Comparison of ENCODE assay signal across 8 cellular contexts in the genomic region with DNA sequence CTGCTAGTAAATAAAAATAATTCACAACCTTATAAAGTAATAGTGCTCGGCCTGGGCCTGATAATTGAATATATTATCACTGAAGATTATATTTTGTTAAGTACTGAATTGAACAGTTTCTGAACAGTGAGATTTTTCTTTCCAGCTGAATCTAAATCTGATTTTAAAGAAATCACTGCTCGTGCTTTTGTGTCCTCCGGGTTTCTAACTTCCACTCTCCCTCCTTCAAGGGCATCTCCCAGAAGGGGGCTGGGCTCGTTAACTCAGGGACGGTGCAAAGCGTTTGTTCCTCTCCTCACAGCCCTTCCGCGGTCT.
DNase-seq lines count a peak whose midpoint lies in the region; ATAC-seq and TF ChIP-seq lines count a peak whose summit lies in the region.

No MANE protein-coding gene starts in this region.

- H3K9ac ChIP-seq in HUES6 (ENCODE audit: low read length) (peak overlapping the region; percentile 86), mucosa of stomach (ENCODE audit: low read length) (peak overlapping the region; percentile 97)

- no peaks in the 10 kb centered on the region for H3K9me3 ChIP-seq in HUES6 (ENCODE audit: control insufficient read depth, insufficient read depth, low read depth, low read length)
- H3K9me3 ChIP-seq in mucosa of stomach (ENCODE audit: control insufficient read depth, low read length): no peaks in the 10 kb centered on the region

- DNase-seq in caudate nucleus (lab: John Stamatoyannopoulos, UW): no peak
- no peak for DNase-seq in dedifferentiated amniotic fluid mesenchymal stem cell (ENCODE audit: extremely low spot score)
- no peak for DNase-seq in NCI-H1048 (lab: John Stamatoyannopoulos, UW)

- H3K27ac ChIP-seq in 22Rv1: peak overlapping the region; percentile 82
- H3K27ac ChIP-seq in HUES6 (ENCODE audit: low read depth, low read length): peak overlapping the region; percentile 75; the same call in 1 of the 2 replicates
- H3K27ac ChIP-seq in caudate nucleus (ENCODE audit: low read depth, low read length): peak overlapping the region; percentile 98

- no peak for ATAC-seq in GM19035 (IDR thresholded peaks at IDR 0.05; ENCODE audit: unreplicated experiment)
- no peak for ATAC-seq in HG03095 (IDR thresholded peaks at IDR 0.05; ENCODE audit: unreplicated experiment)

- no peaks in the 10 kb centered on the region for H3K36me3 ChIP-seq in HUES6 (ENCODE audit: control insufficient read depth, insufficient read depth, low read length)
- no peaks in the 10 kb centered on the region for H3K36me3 ChIP-seq in mucosa of stomach (ENCODE audit: control insufficient read depth, insufficient read depth, low read length)

- H3K4me1 ChIP-seq in HUES6 (ENCODE audit: control insufficient read depth, insufficient read depth, low read length): peaks cover 16% of the 10 kb centered on the region
- peaks cover 10% of the 10 kb centered on the region for H3K4me1 ChIP-seq in mucosa of stomach (ENCODE audit: control insufficient read depth, insufficient read depth, low read length)

- H3K27me3 ChIP-seq in HUES6 (ENCODE audit: control insufficient read depth, insufficient read depth, low read length) (no peaks in the 10 kb centered on the region), mucosa of stomach (ENCODE audit: control insufficient read depth, insufficient read depth, low read length) (no peaks in the 10 kb centered on the region)

- no peak for TF ChIP-seq CTCF in 22Rv1 (IDR thresholded peaks at IDR 0.05)

- H3K4me3 ChIP-seq in HUES6 (ENCODE audit: low read depth, low read length) (peak overlapping the region; percentile 99), mucosa of stomach (ENCODE audit: low read length) (peak overlapping the region; percentile 71)
